ENCODE assay signal across 9 cellular contexts in the genomic region with DNA sequence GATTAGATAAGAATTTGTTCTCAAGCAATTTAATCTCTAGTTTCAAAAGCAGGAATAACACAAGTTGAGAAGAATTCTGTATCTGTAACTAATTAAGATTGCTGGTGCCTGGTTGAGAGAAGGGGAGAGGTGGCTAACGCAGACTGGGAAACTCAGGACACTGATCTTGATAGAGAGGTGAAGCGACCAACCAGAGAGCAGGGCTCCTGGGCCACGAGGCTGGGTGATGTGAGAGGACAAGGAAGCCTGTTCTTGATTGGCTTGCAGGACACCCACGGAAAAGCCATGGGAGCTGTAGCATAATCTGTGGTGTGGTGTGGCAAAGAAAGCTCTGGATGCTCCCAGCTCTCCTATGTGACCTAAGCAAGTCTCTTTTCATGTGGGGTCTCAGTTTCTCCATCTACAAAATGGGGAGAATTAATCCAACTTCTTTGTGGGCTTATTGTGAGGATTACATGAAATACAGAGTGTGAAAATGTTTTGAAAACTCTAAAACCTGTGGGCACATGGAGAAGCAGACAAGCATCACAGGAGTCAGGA.
DNase-seq lines count a peak whose midpoint lies in the region; ATAC-seq, FAIRE-seq and TF ChIP-seq lines count a peak whose summit lies in the region.
"Had no signal": no experiment of that assay in that cellular context is flagged by ENCODE, and none has a peak within 500 bp of the region (broad histone marks: within the 10 kb centered on the region; RNA-seq: fewer than 3 reads in every experiment).

No MANE protein-coding gene starts in this region.

- CTCF ChIA-PET in A549 (lab: Yijun Ruan, JAX) = no interaction called here

- no peak for TF ChIP-seq EP300 in A549 (IDR thresholded peaks at IDR 0.05)

- no peaks in the 10 kb centered on the region for H4K20me1 ChIP-seq in keratinocyte (ENCODE audit: control insufficient read depth, extremely low read depth, insufficient read depth, low read length)

- TF ChIP-seq CTCF in A549 (IDR thresholded peaks at IDR 0.05) (no peak), HFF-Myc (IDR thresholded peaks at IDR 0.05; ENCODE audit: low read depth, low read length, missing control alignments) (no peak), brain microvascular endothelial cell (IDR thresholded peaks at IDR 0.05; ENCODE audit: low read depth, low read length, missing control alignments) (no peak), keratinocyte (optimal IDR thresholded peaks at IDR 0.05 in 1 of 3, IDR thresholded peaks at IDR 0.05 in 1 of 3, conservative IDR thresholded peaks at IDR 0.05 in 1 of 3; ENCODE audit: extremely low read depth in 1 of 3, insufficient read depth in 2 of 3, low read length in 3 of 3) (no peak)

- H3K9me3 ChIP-seq in A549 (0 out of 3 replicates have a peak, but pooled peaks cover 3% of the 10 kb centered on the region), keratinocyte (ENCODE audit: control insufficient read depth, low read depth, low read length) (no peaks in the 10 kb centered on the region)

- H3K4me2 ChIP-seq in A549 = peak overlapping the region; percentile 54
- H3K4me2 ChIP-seq in keratinocyte (ENCODE audit: control insufficient read depth, extremely low read depth, insufficient read depth, low read depth, low read length) = peak overlapping the region; percentile 46

- H3K27me3 ChIP-seq in brain microvascular endothelial cell (replicated peaks) (no peaks in the 10 kb centered on the region), keratinocyte (ENCODE audit: control insufficient read depth, extremely low read depth, insufficient read depth, low read length) (no peaks in the 10 kb centered on the region)

- H3K79me2 ChIP-seq in keratinocyte (ENCODE audit: control insufficient read depth, insufficient read depth, low read length) = no peaks in the 10 kb centered on the region

- peak; percentile 37 to 49 for DNase-seq in A549 (ENCODE audit: low read depth in 1 of 2, low spot score in 1 of 2)
- DNase-seq in HFF-Myc (ENCODE audit: extremely low read depth, low read depth) = peak; percentile 89
- peak; percentile 43 for DNase-seq in brain microvascular endothelial cell
- no peak for DNase-seq in keratinocyte (ENCODE audit: low read depth, low spot score)
- no peak for DNase-seq in UCSD-AML1 (lab: John Stamatoyannopoulos, UW; ENCODE audit: unreplicated experiment)
- DNase-seq: CD4-positive, alpha-beta T cell had no signal

- H3K36me3 ChIP-seq in brain microvascular endothelial cell (replicated peaks) (no peaks in the 10 kb centered on the region), keratinocyte (ENCODE audit: control insufficient read depth in 2 of 2, extremely low read depth in 1 of 2, insufficient read depth in 2 of 2, low read length in 2 of 2) (no peaks in the 10 kb centered on the region)

- WGBS in A549 (ENCODE audit: missing lambda C conversion rate) = 46% methylated on average over 4 of the region's 4 CpGs

- H3K4me3 ChIP-seq in A549 = no peak overlapping the region
- H3K4me3 ChIP-seq in HFF-Myc (replicated peaks; ENCODE audit: low read depth, low read length) = no peak overlapping the region
- no peak overlapping the region for H3K4me3 ChIP-seq in brain microvascular endothelial cell (ENCODE audit: low read depth, low read length)
- H3K4me3 ChIP-seq in keratinocyte (ENCODE audit: control insufficient read depth in 2 of 3, extremely low read depth in 1 of 3, insufficient read depth in 2 of 3, low read depth in 1 of 3, low read length in 3 of 3) = no peak overlapping the region

- TF ChIP-seq POLR2A in A549 (IDR thresholded peaks at IDR 0.05; ENCODE audit: low read length) = no peak

- peak; percentile 72 to 83 for ATAC-seq in A549
- ATAC-seq in GM21576 (IDR thresholded peaks at IDR 0.05; ENCODE audit: unreplicated experiment) = no peak
- ATAC-seq in GM21529 (IDR thresholded peaks at IDR 0.05; ENCODE audit: unreplicated experiment) = no peak
- ATAC-seq in GM18498 (IDR thresholded peaks at IDR 0.05; ENCODE audit: unreplicated experiment) = no peak

- in situ Hi-C loops in brain microvascular endothelial cell (cut with HindIII; ENCODE audit: low pct_ligation_motif_present, low sequenced_read_pairs) = no loop called here

- no peaks in the 10 kb centered on the region for H3K9me1 ChIP-seq in keratinocyte (ENCODE audit: control insufficient read depth, extremely low read depth, insufficient read depth, low read length)

- peaks cover 12% of the 10 kb centered on the region for H3K4me1 ChIP-seq in A549
- H3K4me1 ChIP-seq in keratinocyte (ENCODE audit: control insufficient read depth, extremely low read depth, insufficient read depth, low read length) = peaks cover 14% of the 10 kb centered on the region

- POLR2A ChIA-PET in A549 (lab: Yijun Ruan, JAX) = no interaction called here

- no peak overlapping the region for H3K9ac ChIP-seq in keratinocyte (ENCODE audit: control insufficient read depth, extremely low read depth, insufficient read depth, low read length)

- TF ChIP-seq RAD21 in A549 (conservative IDR thresholded peaks at IDR 0.05 in 1 of 2, IDR thresholded peaks at IDR 0.05 in 1 of 2) = no peak

- H3K27ac ChIP-seq in A549 = peak overlapping the region; percentile 31 to 66; a peak in 4 of 6 replicates
- no peak overlapping the region for H3K27ac ChIP-seq in brain microvascular endothelial cell
- H3K27ac ChIP-seq in keratinocyte (ENCODE audit: control insufficient read depth, insufficient read depth, low read length) = no peak overlapping the region

- H2AFZ ChIP-seq in keratinocyte (ENCODE audit: control insufficient read depth, low read length) = peak overlapping the region; percentile 36

- no peak for FAIRE-seq in A549 (lab: Jason Lieb, UNC)
- FAIRE-seq in keratinocyte (lab: Jason Lieb, UNC) = no peak

- dilution Hi-C loops in keratinocyte (cut with MboI; ENCODE audit: extremely low pct_ligation_motif_present, low sequenced_read_pairs) = no loop called here

TF ChIP-seq in A549, 52 proteins besides CTCF, POLR2A, EP300 and RAD21:
- TF ChIP-seq KDM1A (IDR thresholded peaks at IDR 0.05; ENCODE audit: low read depth) (no peak), NR3C1 (IDR thresholded peaks at IDR 0.05) (no peak), ZFP36 (IDR thresholded peaks at IDR 0.05; ENCODE audit: borderline replicate concordance, partially characterized antibody) (no peak), SMC3 (IDR thresholded peaks at IDR 0.05) (no peak), PHF8 (IDR thresholded peaks at IDR 0.05; ENCODE audit: borderline replicate concordance, low read depth) (no peak), BHLHE40 (IDR thresholded peaks at IDR 0.05; ENCODE audit: low read depth, low read length) (no peak), HOXB5 (CRISPR knock-in tag; IDR thresholded peaks at IDR 0.05) (no peak), ZNF302 (CRISPR knock-in tag; IDR thresholded peaks at IDR 0.05) (no peak), EHF (CRISPR knock-in tag; IDR thresholded peaks at IDR 0.05) (no peak), POLR2AphosphoS2 (conservative IDR thresholded peaks at IDR 0.05; ENCODE audit: low read length) (no peak), EHMT2 (IDR thresholded peaks at IDR 0.05; ENCODE audit: low read depth) (no peak), ZSCAN20 (CRISPR knock-in tag; IDR thresholded peaks at IDR 0.05) (no peak), HEYL (CRISPR knock-in tag; IDR thresholded peaks at IDR 0.05) (no peak), GATA3 (IDR thresholded peaks at IDR 0.05; ENCODE audit: borderline replicate concordance) (no peak), MAZ (IDR thresholded peaks at IDR 0.05; ENCODE audit: borderline replicate concordance, low read depth, low read length) (no peak), PBX3 (IDR thresholded peaks at IDR 0.05) (no peak), CBX2 (IDR thresholded peaks at IDR 0.05; ENCODE audit: borderline replicate concordance, low read depth) (no peak)
- TF ChIP-seq, protein P1, sequence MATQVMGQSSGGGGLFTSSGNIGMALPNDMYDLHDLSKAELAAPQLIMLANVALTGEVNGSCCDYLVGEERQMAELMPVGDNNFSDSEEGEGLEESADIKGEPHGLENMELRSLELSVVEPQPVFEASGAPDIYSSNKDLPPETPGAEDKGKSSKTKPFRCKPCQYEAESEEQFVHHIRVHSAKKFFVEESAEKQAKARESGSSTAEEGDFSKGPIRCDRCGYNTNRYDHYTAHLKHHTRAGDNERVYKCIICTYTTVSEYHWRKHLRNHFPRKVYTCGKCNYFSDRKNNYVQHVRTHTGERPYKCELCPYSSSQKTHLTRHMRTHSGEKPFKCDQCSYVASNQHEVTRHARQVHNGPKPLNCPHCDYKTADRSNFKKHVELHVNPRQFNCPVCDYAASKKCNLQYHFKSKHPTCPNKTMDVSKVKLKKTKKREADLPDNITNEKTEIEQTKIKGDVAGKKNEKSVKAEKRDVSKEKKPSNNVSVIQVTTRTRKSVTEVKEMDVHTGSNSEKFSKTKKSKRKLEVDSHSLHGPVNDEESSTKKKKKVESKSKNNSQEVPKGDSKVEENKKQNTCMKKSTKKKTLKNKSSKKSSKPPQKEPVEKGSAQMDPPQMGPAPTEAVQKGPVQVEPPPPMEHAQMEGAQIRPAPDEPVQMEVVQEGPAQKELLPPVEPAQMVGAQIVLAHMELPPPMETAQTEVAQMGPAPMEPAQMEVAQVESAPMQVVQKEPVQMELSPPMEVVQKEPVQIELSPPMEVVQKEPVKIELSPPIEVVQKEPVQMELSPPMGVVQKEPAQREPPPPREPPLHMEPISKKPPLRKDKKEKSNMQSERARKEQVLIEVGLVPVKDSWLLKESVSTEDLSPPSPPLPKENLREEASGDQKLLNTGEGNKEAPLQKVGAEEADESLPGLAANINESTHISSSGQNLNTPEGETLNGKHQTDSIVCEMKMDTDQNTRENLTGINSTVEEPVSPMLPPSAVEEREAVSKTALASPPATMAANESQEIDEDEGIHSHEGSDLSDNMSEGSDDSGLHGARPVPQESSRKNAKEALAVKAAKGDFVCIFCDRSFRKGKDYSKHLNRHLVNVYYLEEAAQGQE (IDR thresholded peaks at IDR 0.05) = no peak

Comparison
In these comparisons a context has a peak if more than half of its experiments do, and no peak if none do; other contexts are left out.
1. ATAC-seq: peak in A549 (2 of 2); none in GM21576 (single experiment), GM21529 (single experiment) and GM18498 (single experiment).
2. DNase-seq: peak in A549 (2 of 2), HFF-Myc (single experiment) and brain microvascular endothelial cell (single experiment); none in keratinocyte (single experiment) and UCSD-AML1 (single experiment).
3. H3K27ac ChIP-seq: peak in A549 (2 of 2); none in brain microvascular endothelial cell (single experiment) and keratinocyte (single experiment).